ENCODE assay signal across 8 cellular contexts in genomic region chr2:231228223-231228622, GRCh38. TPM values are rescaled to one million over a fixed set of nuclear protein-coding genes. Genes with fewer than 3 reads are reported as not detected.
DNase-seq lines count a peak whose midpoint lies in the region; ATAC-seq, FAIRE-seq and TF ChIP-seq lines count a peak whose summit lies in the region.

No MANE protein-coding gene starts in this region.

- ATAC-seq in A549 (peak; percentile 7 to 24; a peak in 2 of 6 replicates), GM19328 (IDR thresholded peaks at IDR 0.05; ENCODE audit: unreplicated experiment) (peak; percentile 75), HG03097 (IDR thresholded peaks at IDR 0.05; ENCODE audit: low FRiP score, unreplicated experiment) (peak; percentile 65), K562 (peak; percentile 22; the same call in 1 of the 3 replicates)

- H3K4me3 Mint-ChIP-seq in activated CD4-positive, alpha-beta T cell treated with anti-CD3 and anti-CD28 coated beads, Interleukin-2, amount 10 ng/mL, durations not matched to agents 24 days and 14 days: no peak overlapping the region

- H3K9me3 Mint-ChIP-seq in activated CD4-positive, alpha-beta T cell treated with anti-CD3 and anti-CD28 coated beads, Interleukin-2, amount 10 ng/mL, durations not matched to agents 24 days and 14 days: no peaks in the 10 kb centered on the region

- no peak for FAIRE-seq in A549 (lab: Jason Lieb, UNC)
- no peak for FAIRE-seq in K562 (lab: Jason Lieb, UNC)

- in situ Hi-C loops in K562 (cut with MboI): loop anchor here (10.0 kb wide), 1 partner anchor 217 kb away; no protein-coding TSS in a partner anchor

- H3K4me3 ChIP-seq in A549: no peak overlapping the region
- no peak overlapping the region for H3K4me3 ChIP-seq in K562
- H3K4me3 ChIP-seq in MM.1S (ENCODE audit: low read length): no peak overlapping the region

- H3K9ac ChIP-seq in K562 (ENCODE audit: insufficient read depth in 1 of 2, low read depth in 2 of 2, low read length in 2 of 2) (no peak overlapping the region), MM.1S (ENCODE audit: low read length) (no peak overlapping the region)

- TF ChIP-seq POLR2A in A549 (IDR thresholded peaks at IDR 0.05; ENCODE audit: low read length): no peak
- no peak for TF ChIP-seq POLR2A in K562 (conservative IDR thresholded peaks at IDR 0.05)

- H3K9me3 ChIP-seq in A549 (no peaks in the 10 kb centered on the region), K562 (replicated peaks; ENCODE audit: control insufficient read depth, insufficient read depth, low read depth, low read length) (no peaks in the 10 kb centered on the region), MM.1S (replicated peaks; ENCODE audit: insufficient read depth, low read length) (no peaks in the 10 kb centered on the region)

- 88% methylated on average over 6 of the region's 9 CpGs for WGBS in A549 (ENCODE audit: missing lambda C conversion rate)
- 14% methylated on average over 6 of the region's 9 CpGs for WGBS in K562 (ENCODE audit: insufficient coverage, low coverage, missing lambda C conversion rate)

- no peaks in the 10 kb centered on the region for H3K9me2 ChIP-seq in MM.1S (replicated peaks; ENCODE audit: insufficient read depth, low read length)

- POLR2A ChIA-PET in A549 (lab: Yijun Ruan, JAX): no interaction called here
- POLR2A ChIA-PET in K562 (lab: Yijun Ruan, JAX): interaction anchor here (1.7 kb wide), 1 partner anchor 224 kb away, joined by 10 read pairs; no protein-coding TSS in a partner anchor

- BruUV-seq in K562 (replicated peaks; lab: Mats Ljungman, UMichigan): no TSS peak

- no peaks in the 10 kb centered on the region for H3K27me3 Mint-ChIP-seq in activated CD4-positive, alpha-beta T cell treated with anti-CD3 and anti-CD28 coated beads, Interleukin-2, amount 10 ng/mL, durations not matched to agents 24 days and 14 days

- intact Hi-C loops in K562 (cut with micrococcal nuclease): loop anchor here (5.0 kb wide), 1 partner anchor 174 kb away; no protein-coding TSS in a partner anchor
- intact Hi-C loops in activated CD4-positive, alpha-beta T cell treated with anti-CD3 and anti-CD28 coated beads, Interleukin-2, amount 10 ng/mL, durations not matched to agents 24 days and 14 days (cut with micrococcal nuclease): loop anchor here (5.0 to 10.0 kb wide), 2 partner anchors 184 to 327 kb away; no protein-coding TSS in a partner anchor

- H3K36me3 ChIP-seq in K562 (ENCODE audit: control insufficient read depth, insufficient read depth, low read length) (no peaks in the 10 kb centered on the region), MM.1S (replicated peaks; ENCODE audit: insufficient read depth, low read length) (no peaks in the 10 kb centered on the region)

- no peak overlapping the region for H3K27ac Mint-ChIP-seq in activated CD4-positive, alpha-beta T cell treated with anti-CD3 and anti-CD28 coated beads, Interleukin-2, amount 10 ng/mL, durations not matched to agents 24 days and 14 days

- TF ChIP-seq RAD21 in A549 (conservative IDR thresholded peaks at IDR 0.05 in 1 of 2, IDR thresholded peaks at IDR 0.05 in 1 of 2) (no peak), K562 (CRISPR knock-in tag; conservative IDR thresholded peaks at IDR 0.05 in 1 of 2, IDR thresholded peaks at IDR 0.05 in 1 of 2) (no peak)

- H2AFZ ChIP-seq in K562 (ENCODE audit: low read depth, low read length): no peak overlapping the region
- H2AFZ ChIP-seq in MM.1S (ENCODE audit: low read length): no peak overlapping the region

- H3K27ac ChIP-seq in A549 (no peak overlapping the region), K562 (ENCODE audit: extremely low read depth, low read depth, low read length) (no peak overlapping the region), MM.1S (ENCODE audit: low read length) (no peak overlapping the region)

- CTCF ChIA-PET in A549 (lab: Yijun Ruan, JAX) (interaction anchor here (0.7 to 14.7 kb wide), 40 partner anchors 9 to 234 kb away, joined by 3 to 333 read pairs (median 5); partner anchors contain the start of genes ARMC9 and B3GNT7), K562 (lab: Yijun Ruan, JAX; ENCODE audit: low intra/inter-chr PET ratio) (interaction anchor here (2.0 kb wide), 1 partner anchor 223 kb away, joined by 15 read pairs; no protein-coding TSS in a partner anchor)

- H3K27me3 ChIP-seq in K562 (ENCODE audit: control insufficient read depth in 2 of 2, insufficient read depth in 2 of 2, low read length in 2 of 2) (no peaks in the 10 kb centered on the region), MM.1S (replicated peaks; ENCODE audit: insufficient read depth, low read length) (no peaks in the 10 kb centered on the region)

- H3K79me2 ChIP-seq in K562 (ENCODE audit: control insufficient read depth, insufficient read depth, low read length) (no peaks in the 10 kb centered on the region), MM.1S (ENCODE audit: low read length) (no peaks in the 10 kb centered on the region)

- H3K4me1 ChIP-seq in A549 (peaks cover 5% of the 10 kb centered on the region; the same call in 1 of the 3 replicates), K562 (replicated peaks in 1 of 2; ENCODE audit: control insufficient read depth in 2 of 2, insufficient read depth in 2 of 2, low read length in 2 of 2) (no peaks in the 10 kb centered on the region), MM.1S (ENCODE audit: low read length) (peaks cover under 1% of the 10 kb centered on the region; the same call in 1 of the 2 replicates)

- H3K36me3 Mint-ChIP-seq in activated CD4-positive, alpha-beta T cell treated with anti-CD3 and anti-CD28 coated beads, Interleukin-2, amount 10 ng/mL, durations not matched to agents 24 days and 14 days (ENCODE audit: low read depth): no peaks in the 10 kb centered on the region

- H3K4me2 ChIP-seq in A549 (no peak overlapping the region), K562 (ENCODE audit: insufficient read depth, low read length) (no peak overlapping the region), MM.1S (ENCODE audit: low read depth, low read length) (no peak overlapping the region)

- H3K4me1 Mint-ChIP-seq in activated CD4-positive, alpha-beta T cell treated with anti-CD3 and anti-CD28 coated beads, Interleukin-2, amount 10 ng/mL, durations not matched to agents 24 days and 14 days: no peaks in the 10 kb centered on the region

- no peaks in the 10 kb centered on the region for H3K9me1 ChIP-seq in K562 (ENCODE audit: control insufficient read depth, insufficient read depth, low read length)

- no peaks in the 10 kb centered on the region for H3F3A ChIP-seq in MM.1S (ENCODE audit: insufficient read depth, low read length)

- DNase-seq in A549 (ENCODE audit: low read depth in 1 of 2, low spot score in 1 of 2): no peak
- no peak for DNase-seq in K562 (ENCODE audit: extremely low read depth in 1 of 4, low spot score in 3 of 4)
- DNase-seq in activated CD4-positive, alpha-beta T cell treated with anti-CD3 and anti-CD28 coated beads, Interleukin-2, amount 10 ng/mL, durations not matched to agents 24 days and 14 days: no peak
- DNase-seq in medulla oblongata (ENCODE audit: extremely low spot score): no peak
- no peak for DNase-seq in NCI-H82 (lab: John Stamatoyannopoulos, UW)
- no peak for DNase-seq in MM.1S

- TF ChIP-seq EP300 in A549 (IDR thresholded peaks at IDR 0.05): no peak
- no peak for TF ChIP-seq EP300 in K562 (IDR thresholded peaks at IDR 0.05; ENCODE audit: low read length)

- H4K20me1 ChIP-seq in K562 (replicated peaks; ENCODE audit: control insufficient read depth, insufficient read depth, low read length): no peaks in the 10 kb centered on the region
- H4K20me1 ChIP-seq in MM.1S (ENCODE audit: insufficient read depth, low read length): no peaks in the 10 kb centered on the region

- TF ChIP-seq CTCF in A549 (IDR thresholded peaks at IDR 0.05) (no peak), K562 (IDR thresholded peaks at IDR 0.05 in 2 of 3, conservative IDR thresholded peaks at IDR 0.05 in 1 of 3; ENCODE audit: insufficient read depth in 2 of 3, low read depth in 1 of 3, low read length in 3 of 3) (no peak), MM.1S (IDR thresholded peaks at IDR 0.05; ENCODE audit: low read length) (no peak)

TF ChIP-seq in A549, 52 proteins besides CTCF, POLR2A, EP300 and RAD21 (continues in another document):
- TF ChIP-seq NR3C1 (IDR thresholded peaks at IDR 0.05): no peak

TF ChIP-seq in K562, 482 proteins besides CTCF, POLR2A, EP300 and RAD21:
- TF ChIP-seq NFXL1 (CRISPR knock-in tag; IDR thresholded peaks at IDR 0.05) (no peak), ZNF239 (CRISPR knock-in tag; IDR thresholded peaks at IDR 0.05) (no peak), ZNF696 (CRISPR knock-in tag; conservative IDR thresholded peaks at IDR 0.05) (no peak), MTA1 (IDR thresholded peaks at IDR 0.05; ENCODE audit: borderline replicate concordance) (no peak), PPARD (CRISPR knock-in tag; IDR thresholded peaks at IDR 0.05) (no peak)

RNA-seq across cellular contexts. Expression of gene ARMC9, which starts 29.8 kb away (rescaled TPM):
- polyA plus RNA-seq in A549 (2011; rRNA removed) (13.1 and 14.1 TPM in 2 replicates), A549 (2017; fragmentation: RNase III; extraction: RNeasy Plus Mini Kit Qiagen cat#74134 plus additional on column Dnase treatment) (11.7 to 13.3 TPM (median 12.0 TPM) in 3 replicates), K562 (2011; rRNA removed) (2.0 and 2.3 TPM in 2 replicates), K562 (2014; fragmentation: Illumina TruSeq; extraction: Trizol) (1.2 and 1.3 TPM in 2 replicates), K562 (2014; fragmentation: Nextera tagmentation; extraction: Ambion mirVana) (1 to 10 TPM in 1 of 2 experiments, under 1 TPM in 1; 0.71 to 1.5 TPM), K562 (2014; rRNA removed) (1.2 and 1.5 TPM in 2 replicates)
- polyA plus RNA-seq in A549 (2012; cell fraction: cytosol; rRNA removed): 17.6 and 19.0 TPM in 2 replicates
- 21.5 and 24.3 TPM in 2 replicates for polyA plus RNA-seq in A549 (2012; cell fraction: nucleus; rRNA removed)
- 23.2 and 25.3 TPM in 2 replicates for polyA minus RNA-seq in A549 (2011; rRNA and poly(A)+ RNA removed)
- total RNA-seq in K562 (2011; cell fraction: chromatin; rRNA removed; ENCODE audit: low replicate concordance): 4.9 and 5.3 TPM in 2 replicates
- 1.4 and 3.0 TPM in 2 replicates for total RNA-seq in K562 (2011; cell fraction: nucleolus; rRNA removed)
- 1.2 and 9.5 TPM in 2 replicates for total RNA-seq in K562 (2011; cell fraction: nucleoplasm; rRNA removed)
- total RNA-seq in K562 (2014; rRNA removed) (0.41 and 1.4 TPM in 2 replicates), K562 (2014; rRNA removed; fragmentation: Illumina TruSeq; extraction: Trizol) (0.36 and 1.1 TPM in 2 replicates), K562 (2015; rRNA removed; fragmentation: Illumina TruSeq; extraction: Trizol) (0.72 and 0.94 TPM in 2 replicates), K562 (2021) (1.0 and 1.1 TPM in 2 replicates)
- 1.5 and 2.0 TPM in 2 replicates for polyA plus RNA-seq in K562 (2011; cell fraction: cytosol; rRNA removed)
- polyA plus RNA-seq in K562 (2011; cell fraction: nucleus; rRNA removed): 2.6 and 2.7 TPM in 2 replicates
- 0.94 and 1.9 TPM in 2 replicates for polyA plus RNA-seq in K562 (2012)
- polyA minus RNA-seq in K562 (2011; rRNA and poly(A)+ RNA removed): 2.6 and 3.9 TPM in 2 replicates
- polyA minus RNA-seq in K562 (2011; cell fraction: cytosol; rRNA and poly(A)+ RNA removed): 1.1 TPM in 1 of 2 replicates, not detected in the other
- polyA minus RNA-seq in K562 (2011; cell fraction: nucleus; rRNA and poly(A)+ RNA removed): 1.8 and 2.9 TPM in 2 replicates
- 5.9 and 6.4 TPM in 2 replicates for total RNA-seq in activated CD4-positive, alpha-beta T cell treated with anti-CD3 and anti-CD28 coated beads, Interleukin-2, amount 10 ng/mL, durations not matched to agents 24 days and 14 days

Comparison
In these comparisons a context has a peak if more than half of its experiments do, and no peak if none do; other contexts are left out.
1. ATAC-seq: peak in every context shown above with its lines; median percentile 75 in GM19328; 65 in HG03097; 22 in K562; 16 in A549.